Comparison of ENCODE assay signal across 17 cellular contexts in genomic region chr9:23117621-23118020, GRCh38.
DNase-seq lines count a peak whose midpoint lies in the region; ATAC-seq, FAIRE-seq and TF ChIP-seq lines count a peak whose summit lies in the region.
"Had no signal": no experiment of that assay in that cellular context is flagged by ENCODE, and none has a peak within 500 bp of the region (broad histone marks: within the 10 kb centered on the region; RNA-seq: fewer than 3 reads in every experiment).

No MANE protein-coding gene starts in this region.

- peaks cover 21% of the 10 kb centered on the region for H3K4me1 Mint-ChIP-seq in astrocyte (ENCODE audit: low read depth, unreplicated experiment)
- H3K4me1 Mint-ChIP-seq: activated T-helper 17 cell treated with anti-CD3 and anti-CD28 coated beads, Interleukin-2, amount 50 U/mL, for 72 hours had no signal

- H3K27ac ChIP-seq in astrocyte (ENCODE audit: low read depth, low read length) (peak overlapping the region; percentile 78), smooth muscle cell (ENCODE audit: low read depth) (peak overlapping the region; percentile 78), MM.1S (ENCODE audit: low read length) (no peak overlapping the region)

- no peaks in the 10 kb centered on the region for H3K27me3 ChIP-seq in astrocyte (ENCODE audit: insufficient read depth, low read length)
- H3K27me3 ChIP-seq in smooth muscle cell (ENCODE audit: low read depth): no peaks in the 10 kb centered on the region
- H3K27me3 ChIP-seq in MM.1S (replicated peaks; ENCODE audit: insufficient read depth, low read length): no peaks in the 10 kb centered on the region

- no peaks in the 10 kb centered on the region for H3K36me3 Mint-ChIP-seq in astrocyte (ENCODE audit: low read depth, unreplicated experiment)

- WGBS in smooth muscle cell (ENCODE audit: low lambda C conversion rate): 11% methylated on average over 2 of the region's 2 CpGs

- FAIRE-seq in astrocyte (lab: Jason Lieb, UNC): peak; percentile 23
- FAIRE-seq: islet of Langerhans had no signal

- no peaks in the 10 kb centered on the region for H3K27me3 Mint-ChIP-seq in astrocyte (ENCODE audit: low read depth, unreplicated experiment)
- H3K27me3 Mint-ChIP-seq: activated CD8-positive, alpha-beta T cell treated with anti-CD3 and anti-CD28 coated beads for 36 hours; activated T-helper 17 cell treated with anti-CD3 and anti-CD28 coated beads, Interleukin-2, amount 50 U/mL, for 72 hours; progenitor cell of endocrine pancreas had no signal

- no peaks in the 10 kb centered on the region for H3K9me3 Mint-ChIP-seq in astrocyte (ENCODE audit: unreplicated experiment)

- H3K4me1 ChIP-seq in astrocyte (ENCODE audit: insufficient read depth, low read length) (no peaks in the 10 kb centered on the region), smooth muscle cell (ENCODE audit: low read depth) (no peaks in the 10 kb centered on the region), MM.1S (ENCODE audit: low read length) (no peaks in the 10 kb centered on the region)

- no peak for TF ChIP-seq CTCF in astrocyte (IDR thresholded peaks at IDR 0.05; ENCODE audit: insufficient read depth, low read depth, low read length)
- no peak for TF ChIP-seq CTCF in smooth muscle cell (IDR thresholded peaks at IDR 0.05; ENCODE audit: borderline replicate concordance, insufficient read depth, poor library complexity, severe bottlenecking)
- TF ChIP-seq CTCF in MM.1S (IDR thresholded peaks at IDR 0.05; ENCODE audit: low read length): no peak

- no peak overlapping the region for H3K4me3 Mint-ChIP-seq in astrocyte (ENCODE audit: unreplicated experiment)
- H3K4me3 Mint-ChIP-seq: activated CD8-positive, alpha-beta T cell treated with anti-CD3 and anti-CD28 coated beads for 36 hours; activated T-helper 17 cell treated with anti-CD3 and anti-CD28 coated beads, Interleukin-2, amount 50 U/mL, for 72 hours had no signal

- H3K4me2 ChIP-seq in astrocyte (ENCODE audit: low read length) (peak overlapping the region; percentile 49), smooth muscle cell (no peak overlapping the region), MM.1S (ENCODE audit: low read depth, low read length) (no peak overlapping the region)

- peak overlapping the region; percentile 75 for H2AFZ ChIP-seq in astrocyte (ENCODE audit: low read depth, low read length)
- H2AFZ ChIP-seq in smooth muscle cell (ENCODE audit: low read depth): peak overlapping the region; percentile 15
- H2AFZ ChIP-seq in MM.1S (ENCODE audit: low read length): no peak overlapping the region

- no peaks in the 10 kb centered on the region for H3K9me2 ChIP-seq in MM.1S (replicated peaks; ENCODE audit: insufficient read depth, low read length)

- H3K27ac Mint-ChIP-seq in astrocyte (ENCODE audit: unreplicated experiment): peak overlapping the region; percentile 98
- H3K27ac Mint-ChIP-seq: activated CD8-positive, alpha-beta T cell treated with anti-CD3 and anti-CD28 coated beads for 36 hours; activated T-helper 17 cell treated with anti-CD3 and anti-CD28 coated beads, Interleukin-2, amount 50 U/mL, for 72 hours; progenitor cell of endocrine pancreas had no signal

- H3K4me3 ChIP-seq in astrocyte (ENCODE audit: insufficient read depth, low read depth, low read length) (no peak overlapping the region), smooth muscle cell (no peak overlapping the region), MM.1S (ENCODE audit: low read length) (no peak overlapping the region)

- no peaks in the 10 kb centered on the region for H4K20me1 ChIP-seq in astrocyte (ENCODE audit: insufficient read depth, low read length)
- no peaks in the 10 kb centered on the region for H4K20me1 ChIP-seq in smooth muscle cell (ENCODE audit: low read depth)
- no peaks in the 10 kb centered on the region for H4K20me1 ChIP-seq in MM.1S (ENCODE audit: insufficient read depth, low read length)

- H3F3A ChIP-seq in smooth muscle cell (ENCODE audit: low read depth) (no peaks in the 10 kb centered on the region), MM.1S (ENCODE audit: insufficient read depth, low read length) (no peaks in the 10 kb centered on the region)

- H3K79me2 ChIP-seq in astrocyte (ENCODE audit: insufficient read depth, low read length) (no peaks in the 10 kb centered on the region), smooth muscle cell (ENCODE audit: low read depth) (no peaks in the 10 kb centered on the region), MM.1S (ENCODE audit: low read length) (no peaks in the 10 kb centered on the region)

- H3K36me3 ChIP-seq in astrocyte (ENCODE audit: insufficient read depth, low read length) (no peaks in the 10 kb centered on the region), smooth muscle cell (ENCODE audit: low read depth) (no peaks in the 10 kb centered on the region), MM.1S (replicated peaks; ENCODE audit: insufficient read depth, low read length) (no peaks in the 10 kb centered on the region)

- DNase-seq in HS-27A (ENCODE audit: low read depth): peak; percentile 0
- peak; percentile 78 for DNase-seq in astrocyte (ENCODE audit: low read depth)
- DNase-seq in hepatic stellate cell (ENCODE audit: low spot score): peak; percentile 7
- no peak for DNase-seq in smooth muscle cell (lab: John Stamatoyannopoulos, UW; ENCODE audit: unreplicated experiment)
- no peak for DNase-seq in MM.1S
- DNase-seq: activated CD8-positive, alpha-beta T cell treated with anti-CD3 and anti-CD28 coated beads for 36 hours; aorta; DND-41; foreskin melanocyte; MV-4-11; NCI-H2107; T-helper 9 cell had no signal

- H3K9ac ChIP-seq in astrocyte (ENCODE audit: low read length) (peak overlapping the region; percentile 41), smooth muscle cell (ENCODE audit: low read depth) (peak overlapping the region; percentile 39), MM.1S (ENCODE audit: low read length) (no peak overlapping the region)

- H3K9me3 ChIP-seq in astrocyte (ENCODE audit: insufficient read depth, low read depth, low read length) (no peaks in the 10 kb centered on the region), smooth muscle cell (replicated peaks; ENCODE audit: low read depth) (no peaks in the 10 kb centered on the region), MM.1S (replicated peaks; ENCODE audit: insufficient read depth, low read length) (no peaks in the 10 kb centered on the region)

- ATAC-seq in HG03460 (IDR thresholded peaks at IDR 0.05; ENCODE audit: unreplicated experiment): no peak
- ATAC-seq in GM19351 (IDR thresholded peaks at IDR 0.05; ENCODE audit: unreplicated experiment): no peak
- ATAC-seq: activated CD8-positive, alpha-beta T cell treated with anti-CD3 and anti-CD28 coated beads for 36 hours; activated T-helper 17 cell treated with anti-CD3 and anti-CD28 coated beads, Interleukin-2, amount 50 U/mL, for 72 hours had no signal

Comparison
In these comparisons a context has a peak if more than half of its experiments do, and no peak if none do; other contexts are left out.
1. DNase-seq: peak in HS-27A (single experiment), astrocyte (single experiment) and hepatic stellate cell (single experiment); none in smooth muscle cell (single experiment) and MM.1S (single experiment).